ENCODE assay signal across 1 cellular context in the genomic region with DNA sequence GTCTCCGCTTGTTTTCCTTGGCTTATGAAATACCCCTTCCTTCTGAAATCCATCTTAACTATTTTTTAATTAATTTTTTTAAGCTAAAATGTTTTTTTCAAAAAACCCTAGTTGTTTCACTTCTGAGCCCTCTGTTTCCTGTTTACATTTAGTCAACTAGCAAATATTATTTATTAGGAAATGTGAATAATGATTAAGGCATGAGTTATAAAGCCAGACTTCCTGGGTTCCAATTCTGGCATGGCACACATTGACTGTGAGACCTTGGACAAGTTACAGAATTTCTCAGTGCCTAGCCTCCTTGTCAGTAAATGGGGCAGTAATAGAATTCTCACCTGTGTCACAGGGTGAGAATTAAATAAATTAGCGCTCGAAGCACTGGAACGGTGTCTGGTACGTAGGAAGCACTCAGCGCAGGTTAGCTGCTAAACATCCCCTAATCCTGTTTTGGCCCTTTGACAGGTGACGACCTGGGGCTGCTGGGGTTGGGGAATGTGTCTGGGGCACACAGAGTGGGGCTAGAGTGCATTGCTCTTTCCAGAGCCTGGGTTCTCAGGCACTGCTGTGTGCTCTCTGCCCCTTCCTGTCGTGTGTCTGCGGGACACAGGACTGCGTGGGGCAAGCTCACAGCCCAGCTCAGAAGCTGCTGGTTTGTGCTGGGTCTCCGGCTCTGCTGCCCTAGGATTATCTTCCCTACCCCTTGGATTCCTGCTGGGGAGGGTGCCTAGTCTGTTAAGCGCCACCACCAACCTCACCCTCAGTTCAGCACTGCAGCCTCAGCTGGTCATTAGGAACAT.
TF ChIP-seq lines count a peak whose summit lies in the region.

No MANE protein-coding gene starts in this region.

TF ChIP-seq in H1, 55 proteins besides CTCF, POLR2A, EP300 and RAD21:
- TF ChIP-seq CBX5 (IDR thresholded peaks at IDR 0.05; ENCODE audit: low read depth, low read length), result no peak
- no peak for TF ChIP-seq GTF2F1 (IDR thresholded peaks at IDR 0.05; ENCODE audit: borderline replicate concordance, low read depth, low read length)
- no peak for TF ChIP-seq SIRT6 (IDR thresholded peaks at IDR 0.05; ENCODE audit: low read length)
- no peak for TF ChIP-seq TEAD4 (IDR thresholded peaks at IDR 0.05; ENCODE audit: low read depth, low read length)
- TF ChIP-seq BACH1 (IDR thresholded peaks at IDR 0.05; ENCODE audit: low read length), result no peak
